17 cellular contexts compared by ENCODE assay signal in the genomic region with DNA sequence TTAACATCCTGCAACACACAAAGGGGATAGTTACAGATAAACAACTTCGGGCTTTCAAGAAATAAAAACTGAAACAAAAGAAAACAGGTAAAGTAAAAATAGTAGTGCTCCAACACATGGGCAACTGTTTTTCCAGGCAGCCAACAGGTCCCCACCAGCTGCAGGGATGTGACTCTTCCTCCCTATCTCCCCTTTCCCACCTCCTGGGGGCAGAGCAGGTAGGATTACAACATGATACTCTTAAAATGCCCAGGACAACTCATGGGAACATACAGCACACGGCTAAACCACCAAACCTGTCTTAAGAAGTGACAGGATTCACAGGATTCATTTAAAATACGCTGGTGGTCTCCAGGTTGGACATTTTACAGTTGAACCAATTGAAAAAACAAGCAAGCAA.
"Had no signal": no experiment of that assay in that cellular context is flagged by ENCODE, and none has a peak within 500 bp of the region (broad histone marks: within the 10 kb centered on the region; RNA-seq: fewer than 3 reads in every experiment).

No MANE protein-coding gene starts in this region.

- DNase-seq: effector CD4-positive, alpha-beta T cell; heart left ventricle; hippocampal formation; left colon; mammary epithelial cell; naive thymus-derived CD4-positive, alpha-beta T cell; nephron progenitor cell; stimulated activated CD4-positive, alpha-beta T cell treated with anti-CD3 and anti-CD28 coated beads, Interleukin-4, amount 100 ng/mL, for 4 hours; stimulated activated naive B cell treated with anti-CD40 and anti-IgM and Interleukin-4, amounts not matched to agents 10 μg/mL and 1 μg/mL and 100 μg/mL, for 72 hours; stimulated activated naive CD8-positive, alpha-beta T cell treated with anti-CD3 and anti-CD28 coated beads, Interleukin-15, amount 100 ng/mL, for 72 hours; testis had no signal

- H3K4me1 ChIP-seq: testis, upper lobe of right lung, vagina had no signal

- H3K27ac Mint-ChIP-seq: naive thymus-derived CD4-positive, alpha-beta T cell; nephron progenitor cell; stimulated activated naive B cell treated with anti-CD40 and anti-IgM and Interleukin-4, amounts not matched to agents 10 μg/mL and 1 μg/mL and 100 μg/mL, for 72 hours; stimulated activated naive CD8-positive, alpha-beta T cell treated with anti-CD3 and anti-CD28 coated beads, Interleukin-15, amount 100 ng/mL, for 72 hours had no signal

- H3K4me1 Mint-ChIP-seq: naive thymus-derived CD4-positive, alpha-beta T cell; stimulated activated naive CD8-positive, alpha-beta T cell treated with anti-CD3 and anti-CD28 coated beads, Interleukin-15, amount 100 ng/mL, for 72 hours had no signal

- H3K4me3 Mint-ChIP-seq: naive thymus-derived CD4-positive, alpha-beta T cell; nephron progenitor cell; stimulated activated naive B cell treated with anti-CD40 and anti-IgM and Interleukin-4, amounts not matched to agents 10 μg/mL and 1 μg/mL and 100 μg/mL, for 72 hours; stimulated activated naive CD8-positive, alpha-beta T cell treated with anti-CD3 and anti-CD28 coated beads, Interleukin-15, amount 100 ng/mL, for 72 hours had no signal

- H3K27me3 ChIP-seq: heart left ventricle, testis, tibial nerve, upper lobe of right lung, vagina had no signal

- H3K36me3 Mint-ChIP-seq: stimulated activated naive B cell treated with anti-CD40 and anti-IgM and Interleukin-4, amounts not matched to agents 10 μg/mL and 1 μg/mL and 100 μg/mL, for 72 hours had no signal

- H3K9me3 Mint-ChIP-seq: naive thymus-derived CD4-positive, alpha-beta T cell; nephron progenitor cell; stimulated activated naive B cell treated with anti-CD40 and anti-IgM and Interleukin-4, amounts not matched to agents 10 μg/mL and 1 μg/mL and 100 μg/mL, for 72 hours; stimulated activated naive CD8-positive, alpha-beta T cell treated with anti-CD3 and anti-CD28 coated beads, Interleukin-15, amount 100 ng/mL, for 72 hours had no signal

- H3K4me3 ChIP-seq: coronary artery, heart left ventricle, testis, tibial nerve, upper lobe of right lung, vagina had no signal

- ATAC-seq: esophagus mucosa; heart left ventricle; left colon; naive thymus-derived CD4-positive, alpha-beta T cell; sciatic nerve; stimulated activated naive B cell treated with anti-CD40 and anti-IgM and Interleukin-4, amounts not matched to agents 10 μg/mL and 1 μg/mL and 100 μg/mL, for 72 hours; stimulated activated naive CD8-positive, alpha-beta T cell treated with anti-CD3 and anti-CD28 coated beads, Interleukin-15, amount 100 ng/mL, for 72 hours; upper lobe of right lung had no signal

- H3K27ac ChIP-seq: coronary artery, testis, tibial nerve, upper lobe of right lung, vagina had no signal

- H3K9me3 ChIP-seq: heart left ventricle, testis, tibial nerve, upper lobe of right lung, vagina had no signal
